ENCODE assay signal across 20 cellular contexts in the genomic region with DNA sequence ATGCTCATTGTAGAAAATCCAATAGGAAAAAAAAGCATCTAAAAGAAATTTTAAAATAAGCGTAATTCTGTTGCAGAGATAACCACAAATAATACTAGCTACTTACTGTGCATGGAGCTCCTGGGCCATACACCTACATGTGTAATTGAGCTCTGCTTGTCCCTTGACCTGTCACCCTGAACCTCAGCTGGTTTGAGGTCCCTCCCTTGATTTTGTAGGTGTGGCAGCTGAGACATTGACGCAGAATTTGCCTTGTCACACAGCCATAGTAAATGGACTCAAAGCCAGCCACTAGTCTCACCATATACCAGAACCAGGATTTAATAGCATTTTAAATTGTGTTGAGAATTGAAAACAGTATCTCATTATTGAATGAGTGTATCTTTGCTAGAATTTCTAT.
DNase-seq lines count a peak whose midpoint lies in the region; ATAC-seq, FAIRE-seq and TF ChIP-seq lines count a peak whose summit lies in the region.
"Had no signal": no experiment of that assay in that cellular context is flagged by ENCODE, and none has a peak within 500 bp of the region (broad histone marks: within the 10 kb centered on the region; RNA-seq: fewer than 3 reads in every experiment).

No MANE protein-coding gene starts in this region.

- H2AFZ ChIP-seq in HCT116 (ENCODE audit: low read depth, low read length, poor library complexity, severe bottlenecking): no peak overlapping the region

- no peak for ATAC-seq in HCT116
- no peak for ATAC-seq in HG03378 (IDR thresholded peaks at IDR 0.05; ENCODE audit: unreplicated experiment)
- ATAC-seq: HepG2 had no signal

- CTCF ChIA-PET in HCT116 (lab: Charles Lee): interaction anchor here (1.1 kb wide), 1 partner anchor 27 kb away, joined by 4 read pairs; no protein-coding TSS in a partner anchor

- no peaks in the 10 kb centered on the region for H3K9me2 ChIP-seq in HCT116 (ENCODE audit: insufficient read depth)

- no peak overlapping the region for H3K9ac ChIP-seq in HCT116 (ENCODE audit: low read length)
- H3K9ac ChIP-seq: BLaER1 had no signal

- POLR2A ChIA-PET in HCT116 (lab: Charles Lee): no interaction called here

- H3K79me2 ChIP-seq in HCT116 (ENCODE audit: insufficient read depth, low read length): no peaks in the 10 kb centered on the region

- RAD21 ChIA-PET in HCT116 (lab: Charles Lee; ENCODE audit: low non-redundant PET in 1 of 2, low total read pairs in 2 of 2, uncharacterized antibody in 2 of 2, unreplicated experiment in 2 of 2): no interaction called here

- no peak for TF ChIP-seq RAD21 in HCT116 (IDR thresholded peaks at IDR 0.05; ENCODE audit: low read depth)

- H3K4me3 ChIP-seq in HCT116 (replicated peaks in 1 of 2; ENCODE audit: low read depth in 1 of 2, low read length in 2 of 2) (no peak overlapping the region), small intestine (ENCODE audit: low read depth in 1 of 2, low read length in 2 of 2) (no peak overlapping the region)
- H3K4me3 ChIP-seq: BLaER1 had no signal

- no peaks in the 10 kb centered on the region for H4K20me1 ChIP-seq in HCT116 (ENCODE audit: insufficient read depth)
- H4K20me1 ChIP-seq: BLaER1 had no signal

- H3K9me3 ChIP-seq in HCT116 (ENCODE audit: control insufficient read depth in 1 of 2, insufficient read depth in 1 of 2, low read depth in 1 of 2, low read length in 2 of 2): no peaks in the 10 kb centered on the region
- no peaks in the 10 kb centered on the region for H3K9me3 ChIP-seq in small intestine (ENCODE audit: control insufficient read depth, low read depth)

- WGBS in small intestine, 3 donors: 76 to 86% (median 83%) methylated on average over 2 of the region's 2 CpGs

- peak overlapping the region; percentile 52 for H3K4me2 ChIP-seq in HCT116 (ENCODE audit: low read length)
- H3K4me2 ChIP-seq: BLaER1 had no signal

- intact Hi-C loops in HCT116 (cut with micrococcal nuclease): no loop called here

- in situ Hi-C loops in GM13977 (cut with MboI; ENCODE audit: low pct_unique_long_range_greater_than_20kb, low sequenced_read_pairs, unreplicated experiment): no loop called here

- H3K36me3 ChIP-seq in HCT116 (ENCODE audit: control insufficient read depth in 1 of 2, insufficient read depth in 2 of 2, low read length in 2 of 2): no peaks in the 10 kb centered on the region
- H3K36me3 ChIP-seq in small intestine (ENCODE audit: control insufficient read depth in 2 of 2, insufficient read depth in 2 of 2, low read length in 2 of 2): no peaks in the 10 kb centered on the region
- H3K36me3 ChIP-seq: BLaER1 had no signal

- no peak overlapping the region for H3K27ac ChIP-seq in HCT116 (ENCODE audit: low read depth, low read length)
- H3K27ac ChIP-seq in epithelial cell of prostate: peak overlapping the region; percentile 100
- no peak overlapping the region for H3K27ac ChIP-seq in small intestine (ENCODE audit: low read depth in 1 of 2, low read length in 1 of 2)
- H3K27ac ChIP-seq: BLaER1 had no signal

- H3K4me1 ChIP-seq in HCT116 (ENCODE audit: control insufficient read depth in 1 of 2, insufficient read depth in 2 of 2, low read length in 2 of 2) (peaks cover 38 to 59% of the 10 kb centered on the region in 2 experiments), small intestine (ENCODE audit: control insufficient read depth in 2 of 2, insufficient read depth in 1 of 2, low read depth in 1 of 2, low read length in 1 of 2) (no peaks in the 10 kb centered on the region)
- H3K4me1 ChIP-seq: BLaER1 had no signal

- TF ChIP-seq POLR2A in HCT116 (IDR thresholded peaks at IDR 0.05; ENCODE audit: borderline replicate concordance, extremely low read depth, insufficient read depth, insufficient read length): no peak

- no peaks in the 10 kb centered on the region for H3K27me3 ChIP-seq in HCT116 (ENCODE audit: insufficient read depth, low read length)
- H3K27me3 ChIP-seq in small intestine (ENCODE audit: control insufficient read depth in 2 of 2, insufficient read depth in 2 of 2, low read length in 2 of 2): peaks cover 0 to 3% of the 10 kb centered on the region in 2 donors
- H3K27me3 ChIP-seq: BLaER1 had no signal

- DNase-seq in GM13977 (ENCODE audit: low spot score) (peak; percentile 1), HCT116 (ENCODE audit: low read depth, low spot score) (no peak), epithelial cell of prostate (ENCODE audit: low read depth, low spot score) (no peak), small intestine (peak; percentile 35), GM03348 (ENCODE audit: low spot score) (no peak), RCC 7860 (ENCODE audit: low spot score) (no peak), H4 (ENCODE audit: low spot score) (no peak)
- DNase-seq: CD4-positive, alpha-beta memory T cell; DMS153; DMS79; GDM1; HCEC 1CT; HFFc6; KG1 had no signal

- no TSS peak for BruUV-seq in HCT116 (replicated peaks; lab: Mats Ljungman, UMichigan)

- no peak for TF ChIP-seq CTCF in GM13977 (IDR thresholded peaks at IDR 0.05; ENCODE audit: extremely low read depth, insufficient read depth, missing control alignments)
- no peak for TF ChIP-seq CTCF in HCT116 (IDR thresholded peaks at IDR 0.05 in 2 of 3, conservative IDR thresholded peaks at IDR 0.05 in 1 of 3; ENCODE audit: borderline replicate concordance in 1 of 3, insufficient read depth in 1 of 3, low read depth in 2 of 3, low read length in 2 of 3)

- FAIRE-seq in small intestine (lab: Jason Lieb, UNC) (no peak), RCC 7860 (lab: Jason Lieb, UNC) (no peak)
- FAIRE-seq: A204.1, GM19239, H1, HepG2 had no signal

TF ChIP-seq in HCT116, 20 proteins besides CTCF, POLR2A, EP300 and RAD21:
- TF ChIP-seq CEBPB (IDR thresholded peaks at IDR 0.05; ENCODE audit: low read depth) (no peak), SP1 (IDR thresholded peaks at IDR 0.05; ENCODE audit: low read depth) (no peak), EGR1 (IDR thresholded peaks at IDR 0.05; ENCODE audit: low read depth) (no peak), SIN3A (IDR thresholded peaks at IDR 0.05; ENCODE audit: low read depth) (no peak), EZH2phosphoT487 (IDR thresholded peaks at IDR 0.05; ENCODE audit: borderline replicate concordance) (no peak), FOSL1 (IDR thresholded peaks at IDR 0.05; ENCODE audit: low read depth) (no peak), EZH2 (IDR thresholded peaks at IDR 0.05) (no peak)
- TF ChIP-seq, protein P1, sequence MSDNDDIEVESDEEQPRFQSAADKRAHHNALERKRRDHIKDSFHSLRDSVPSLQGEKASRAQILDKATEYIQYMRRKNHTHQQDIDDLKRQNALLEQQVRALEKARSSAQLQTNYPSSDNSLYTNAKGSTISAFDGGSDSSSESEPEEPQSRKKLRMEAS (IDR thresholded peaks at IDR 0.05): no peak
TF ChIP-seq in HCT116: peak in this region for 0.

Comparison
In these comparisons a context has a peak if more than half of its experiments do, and no peak if none do; other contexts are left out.
1. DNase-seq: peak in GM13977 (single experiment) and small intestine (single experiment); none in HCT116 (single experiment), epithelial cell of prostate (single experiment), GM03348 (single experiment), RCC 7860 (single experiment) and H4 (single experiment).